27 cellular contexts compared by ENCODE assay signal in the genomic region with DNA sequence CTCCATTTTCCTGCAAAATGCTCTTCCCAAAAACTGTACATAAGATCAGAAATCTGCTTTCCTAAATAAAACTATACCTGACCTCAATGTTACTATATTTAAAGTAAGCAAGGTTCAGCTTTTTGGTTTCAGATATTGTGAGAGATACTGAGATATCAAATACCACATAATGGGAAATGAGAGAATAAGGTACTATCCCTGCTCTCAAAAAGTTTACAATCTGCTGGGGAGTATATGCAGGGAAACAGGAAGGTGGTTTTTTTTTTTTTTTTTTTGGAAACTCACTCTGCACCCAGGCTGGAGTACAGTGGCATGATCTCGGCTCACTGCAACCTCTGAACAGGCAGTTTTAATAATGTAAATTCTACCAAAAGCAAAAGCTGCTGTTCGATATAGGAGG.
"Had no signal": no experiment of that assay in that cellular context is flagged by ENCODE, and none has a peak within 500 bp of the region (broad histone marks: within the 10 kb centered on the region; RNA-seq: fewer than 3 reads in every experiment).

No MANE protein-coding gene starts in this region.

- H3K27me3 Mint-ChIP-seq: activated B cell treated with CpG ODN at 0.5 μM for 24 hours; activated CD4-positive, alpha-beta memory T cell treated with anti-CD3 and anti-CD28 coated beads for 36 hours; activated CD4-positive, alpha-beta T cell treated with anti-CD3 and anti-CD28 coated beads, Interleukin-2, amount 10 ng/mL, durations not matched to agents 24 days and 14 days; activated CD8-positive, alpha-beta T cell treated with anti-CD3 and anti-CD28 coated beads for 36 hours; activated naive CD4-positive, alpha-beta T cell treated with anti-CD3 and anti-CD28 coated beads, Interleukin-2, amount 10 ng/mL, durations not matched to agents 7 days and 5 days; activated naive CD4-positive, alpha-beta T cell treated with anti-CD3 and anti-CD28 coated beads, Interleukin-2, amount 50 U/mL, for 24 hours; activated naive CD8-positive, alpha-beta T cell treated with anti-CD3 and anti-CD28 coated beads, Interleukin-2, amount 10 ng/mL, durations not matched to agents 7 days and 5 days; activated naive CD8-positive, alpha-beta T cell treated with anti-CD3 and anti-CD28 coated beads, Interleukin-2, amount 50 U/mL, for 24 hours; brain had no signal

- DNase-seq: activated B cell treated with CpG ODN at 0.5 μM for 24 hours; activated CD4-positive, alpha-beta memory T cell treated with anti-CD3 and anti-CD28 coated beads for 36 hours; activated CD4-positive, alpha-beta T cell treated with anti-CD3 and anti-CD28 coated beads for 4 hours; activated CD4-positive, alpha-beta T cell treated with anti-CD3 and anti-CD28 coated beads, Interleukin-2, amount 10 ng/mL, durations not matched to agents 24 days and 14 days; activated CD4-positive, alpha-beta T cell treated with anti-CD3 and anti-CD28 coated beads, Interleukin-2, amount 50 U/mL, for 1 hour; activated CD4-positive, alpha-beta T cell treated with anti-CD3 and anti-CD28 coated beads, Interleukin-2, amount 50 U/mL, for 4 hours; activated CD4-positive, CD25-positive, alpha-beta regulatory T cell treated with anti-CD3 and anti-CD28 coated beads, Interleukin-2, amount 50 U/mL, for 72 hours; activated CD8-positive, alpha-beta memory T cell treated with anti-CD3 and anti-CD28 coated beads, Interleukin-2, amount 50 U/mL, for 4 hours; activated CD8-positive, alpha-beta T cell treated with anti-CD3 and anti-CD28 coated beads for 36 hours; activated effector memory CD4-positive, alpha-beta T cell treated with Interleukin-2 at 50 U/mL for 16 hours; activated gamma-delta T cell; activated naive CD4-positive, alpha-beta T cell treated with anti-CD3 and anti-CD28 coated beads, Interleukin-2, amount 10 ng/mL, durations not matched to agents 7 days and 5 days; activated naive CD4-positive, alpha-beta T cell treated with Interleukin-2 at 50 U/mL for 16 hours; activated naive CD8-positive, alpha-beta T cell treated with anti-CD3 and anti-CD28 coated beads, Interleukin-2, amount 10 ng/mL, durations not matched to agents 7 days and 5 days; activated naive CD8-positive, alpha-beta T cell treated with anti-CD3 and anti-CD28 coated beads, Interleukin-2, amount 50 U/mL, for 24 hours; activated T-cell treated with anti-CD3 and anti-CD28 coated beads for 4 hours; activated T-cell treated with anti-CD3 and anti-CD28 coated beads, Interleukin-2, amount 50 U/mL, for 1 hour; activated T-cell treated with anti-CD3 and anti-CD28 coated beads, Interleukin-2, amount 50 U/mL, for 48 hours; amygdala; anterior cingulate cortex; caudate nucleus; T-helper 2 cell; T-helper 9 cell had no signal

- H3K4me1 Mint-ChIP-seq: activated B cell treated with CpG ODN at 0.5 μM for 24 hours; activated naive CD4-positive, alpha-beta T cell treated with anti-CD3 and anti-CD28 coated beads, Interleukin-2, amount 10 ng/mL, durations not matched to agents 7 days and 5 days; activated naive CD4-positive, alpha-beta T cell treated with anti-CD3 and anti-CD28 coated beads, Interleukin-2, amount 50 U/mL, for 24 hours had no signal

- H3K27ac Mint-ChIP-seq: activated B cell treated with CpG ODN at 0.5 μM for 24 hours; activated CD4-positive, alpha-beta memory T cell treated with anti-CD3 and anti-CD28 coated beads for 36 hours; activated CD8-positive, alpha-beta T cell treated with anti-CD3 and anti-CD28 coated beads for 36 hours; activated naive CD4-positive, alpha-beta T cell treated with anti-CD3 and anti-CD28 coated beads, Interleukin-2, amount 10 ng/mL, durations not matched to agents 7 days and 5 days; activated naive CD8-positive, alpha-beta T cell treated with anti-CD3 and anti-CD28 coated beads, Interleukin-2, amount 10 ng/mL, durations not matched to agents 7 days and 5 days; activated naive CD8-positive, alpha-beta T cell treated with anti-CD3 and anti-CD28 coated beads, Interleukin-2, amount 50 U/mL, for 24 hours; activated T-helper 2 cell treated with anti-CD3 and anti-CD28 coated beads, Interferon-gamma antibody, Interleukin-2, Interleukin-4, amounts not matched to agents 10 μg/mL and 5 μg/mL and 100 μg/mL, durations not matched to agents 14 hours and 24 hours and 36 hours; brain; T-helper 2 cell treated with Interferon-gamma antibody and Interleukin-4, amounts not matched to agents 5 μg/mL and 100 μg/mL, for 36 hours had no signal

- H3K4me3 Mint-ChIP-seq: activated B cell treated with CpG ODN at 0.5 μM for 24 hours; activated CD4-positive, alpha-beta memory T cell treated with anti-CD3 and anti-CD28 coated beads for 36 hours; activated CD4-positive, alpha-beta T cell treated with anti-CD3 and anti-CD28 coated beads, Interleukin-2, amount 10 ng/mL, durations not matched to agents 24 days and 14 days; activated CD8-positive, alpha-beta T cell treated with anti-CD3 and anti-CD28 coated beads for 36 hours; activated naive CD4-positive, alpha-beta T cell treated with anti-CD3 and anti-CD28 coated beads, Interleukin-2, amount 10 ng/mL, durations not matched to agents 7 days and 5 days; activated naive CD4-positive, alpha-beta T cell treated with anti-CD3 and anti-CD28 coated beads, Interleukin-2, amount 50 U/mL, for 24 hours; activated naive CD8-positive, alpha-beta T cell treated with anti-CD3 and anti-CD28 coated beads, Interleukin-2, amount 10 ng/mL, durations not matched to agents 7 days and 5 days; activated naive CD8-positive, alpha-beta T cell treated with anti-CD3 and anti-CD28 coated beads, Interleukin-2, amount 50 U/mL, for 24 hours; brain; T-helper 2 cell treated with Interferon-gamma antibody and Interleukin-4, amounts not matched to agents 5 μg/mL and 100 μg/mL, for 36 hours had no signal

- H3K9me3 Mint-ChIP-seq: activated B cell treated with CpG ODN at 0.5 μM for 24 hours; activated CD4-positive, alpha-beta memory T cell treated with anti-CD3 and anti-CD28 coated beads for 36 hours; activated CD4-positive, alpha-beta T cell treated with anti-CD3 and anti-CD28 coated beads, Interleukin-2, amount 10 ng/mL, durations not matched to agents 24 days and 14 days; activated CD8-positive, alpha-beta T cell treated with anti-CD3 and anti-CD28 coated beads for 36 hours; activated naive CD4-positive, alpha-beta T cell treated with anti-CD3 and anti-CD28 coated beads, Interleukin-2, amount 10 ng/mL, durations not matched to agents 7 days and 5 days; activated naive CD4-positive, alpha-beta T cell treated with anti-CD3 and anti-CD28 coated beads, Interleukin-2, amount 50 U/mL, for 24 hours; activated naive CD8-positive, alpha-beta T cell treated with anti-CD3 and anti-CD28 coated beads, Interleukin-2, amount 10 ng/mL, durations not matched to agents 7 days and 5 days; activated naive CD8-positive, alpha-beta T cell treated with anti-CD3 and anti-CD28 coated beads, Interleukin-2, amount 50 U/mL, for 24 hours; activated T-helper 2 cell treated with anti-CD3 and anti-CD28 coated beads, Interferon-gamma antibody, Interleukin-2, Interleukin-4, amounts not matched to agents 10 μg/mL and 5 μg/mL and 100 μg/mL, durations not matched to agents 14 hours and 24 hours and 36 hours; brain; T-helper 2 cell treated with Interferon-gamma antibody and Interleukin-4, amounts not matched to agents 5 μg/mL and 100 μg/mL, for 36 hours had no signal

- ATAC-seq: activated CD8-positive, alpha-beta T cell treated with anti-CD3 and anti-CD28 coated beads for 36 hours; activated naive CD8-positive, alpha-beta T cell treated with anti-CD3 and anti-CD28 coated beads, Interleukin-2, amount 50 U/mL, for 24 hours had no signal
